Comparison of ENCODE assay signal across 1 cellular context in the genomic region with DNA sequence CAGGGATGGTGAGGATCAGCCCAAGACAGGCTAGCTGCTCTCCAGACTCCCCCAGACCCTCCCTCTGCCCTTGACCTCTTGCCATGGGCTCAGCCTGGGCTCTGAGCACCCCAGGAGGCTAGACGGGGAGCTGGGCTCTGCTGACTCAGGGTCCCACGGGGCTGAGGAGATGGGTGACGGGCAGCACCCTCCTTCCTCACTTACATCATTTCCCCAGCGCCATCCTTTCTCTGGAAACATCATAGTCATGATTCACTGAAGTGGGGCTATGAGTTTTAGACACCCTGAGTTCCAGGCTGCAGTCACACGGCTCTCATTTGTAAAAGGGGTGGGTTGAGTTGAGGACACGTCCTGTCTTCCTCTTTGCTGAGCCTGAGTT.
TF ChIP-seq lines count a peak whose summit lies in the region.

No MANE protein-coding gene starts in this region.

TF ChIP-seq in GM23338, 12 proteins besides CTCF, POLR2A, EP300 and RAD21 (continued from another document):
- TF ChIP-seq ZNF462 (CRISPR knock-in tag; IDR thresholded peaks at IDR 0.05) (no peak), ZNF114 (CRISPR knock-in tag; IDR thresholded peaks at IDR 0.05) (no peak), CREB1 (CRISPR knock-in tag; IDR thresholded peaks at IDR 0.05; ENCODE audit: low read depth) (no peak), ETS1 (IDR thresholded peaks at IDR 0.05) (no peak)
